In the genomic region with DNA sequence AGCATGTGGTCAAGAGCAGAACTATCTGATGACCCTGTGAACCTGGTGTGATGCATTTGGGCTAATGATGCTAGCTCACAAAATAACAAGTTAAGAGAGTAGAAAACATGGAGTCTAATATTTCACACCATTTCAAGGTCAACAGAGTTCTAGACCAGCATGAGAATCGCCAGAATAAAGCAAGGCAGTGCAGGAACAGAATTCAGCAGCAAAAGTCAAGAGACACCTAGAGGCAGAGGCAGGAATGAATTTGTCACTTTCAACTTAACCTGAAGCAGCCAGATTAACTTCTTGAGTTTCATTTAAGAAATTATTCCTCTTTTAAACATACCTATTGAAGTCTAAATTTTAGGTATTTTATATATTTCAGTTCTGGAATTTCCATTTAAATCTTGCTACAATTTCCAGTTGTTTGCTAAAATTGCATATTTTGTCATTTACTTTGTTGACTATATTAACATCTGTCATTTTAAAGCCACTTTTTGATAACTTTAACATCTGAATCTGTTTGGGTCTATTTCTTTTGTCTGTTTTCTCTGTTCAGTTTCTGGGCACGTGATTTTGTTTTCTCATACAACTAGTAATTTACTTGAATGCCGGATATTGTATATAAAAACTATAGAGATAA, we compare ENCODE assay signal across 10 cellular contexts. TPM values are rescaled to one million over a fixed set of nuclear protein-coding genes. Genes with fewer than 3 reads are reported as not detected.
DNase-seq lines count a peak whose midpoint lies in the region; ATAC-seq and TF ChIP-seq lines count a peak whose summit lies in the region.
"Had no signal": no experiment of that assay in that cellular context is flagged by ENCODE, and none has a peak within 500 bp of the region (broad histone marks: within the 10 kb centered on the region; RNA-seq: fewer than 3 reads in every experiment).

No MANE protein-coding gene starts in this region.

- H3K4me1 Mint-ChIP-seq in activated T-helper 17 cell treated with anti-CD3 and anti-CD28 coated beads, Interleukin-2, amount 50 U/mL, for 72 hours = peaks cover 5% of the 10 kb centered on the region
- no peaks in the 10 kb centered on the region for H3K4me1 Mint-ChIP-seq in osteocyte (ENCODE audit: unreplicated experiment)

- no peaks in the 10 kb centered on the region for H3K36me3 Mint-ChIP-seq in activated T-helper 17 cell treated with anti-CD3 and anti-CD28 coated beads, Interleukin-2, amount 50 U/mL, for 72 hours (ENCODE audit: low read depth)
- no peaks in the 10 kb centered on the region for H3K36me3 Mint-ChIP-seq in osteocyte (ENCODE audit: unreplicated experiment)
- H3K36me3 Mint-ChIP-seq: CD4-positive, CD25-positive, alpha-beta regulatory T cell had no signal

- H3K27me3 Mint-ChIP-seq in activated T-helper 17 cell treated with anti-CD3 and anti-CD28 coated beads, Interleukin-2, amount 50 U/mL, for 72 hours = peaks cover 13% of the 10 kb centered on the region
- H3K27me3 Mint-ChIP-seq in osteocyte (ENCODE audit: unreplicated experiment) = peaks cover 13% of the 10 kb centered on the region

- H3K9me3 Mint-ChIP-seq in activated T-helper 17 cell treated with anti-CD3 and anti-CD28 coated beads, Interleukin-2, amount 50 U/mL, for 72 hours = no peaks in the 10 kb centered on the region
- no peaks in the 10 kb centered on the region for H3K9me3 Mint-ChIP-seq in osteocyte (ENCODE audit: unreplicated experiment)

- ATAC-seq in HG03520 (IDR thresholded peaks at IDR 0.05; ENCODE audit: unreplicated experiment) = peak; percentile 50
- ATAC-seq in activated T-helper 17 cell treated with anti-CD3 and anti-CD28 coated beads, Interleukin-2, amount 50 U/mL, for 72 hours (replicated peaks) = peak; percentile 31
- ATAC-seq in HG02884 (IDR thresholded peaks at IDR 0.05; ENCODE audit: unreplicated experiment) = no peak

- intact Hi-C loops in cardiac septum (cut with DNase I) = no loop called here

- DNase-seq in NCI-H1092 treated with DMSO at 0.1 percent for 48 hours (lab: John Stamatoyannopoulos, UW) = peak; percentile 9
- no peak for DNase-seq in NCI-H1092 (lab: John Stamatoyannopoulos, UW)
- DNase-seq in osteocyte (ENCODE audit: extremely low spot score, unreplicated experiment) = no peak
- no peak for DNase-seq in DMS114 treated with DMSO at 0.1 percent for 48 hours (lab: John Stamatoyannopoulos, UW; ENCODE audit: unreplicated experiment)
- no peak for DNase-seq in cardiac septum (ENCODE audit: low spot score)
- DNase-seq: CD4-positive, CD25-positive, alpha-beta regulatory T cell had no signal

- peak; percentile 57 for TF ChIP-seq CTCF in osteocyte (IDR thresholded peaks at IDR 0.05)

- H3K27ac Mint-ChIP-seq in activated T-helper 17 cell treated with anti-CD3 and anti-CD28 coated beads, Interleukin-2, amount 50 U/mL, for 72 hours = no peak overlapping the region
- no peak overlapping the region for H3K27ac Mint-ChIP-seq in osteocyte (ENCODE audit: unreplicated experiment)
- H3K27ac Mint-ChIP-seq: CD4-positive, CD25-positive, alpha-beta regulatory T cell had no signal

- no peak overlapping the region for H3K4me3 Mint-ChIP-seq in activated T-helper 17 cell treated with anti-CD3 and anti-CD28 coated beads, Interleukin-2, amount 50 U/mL, for 72 hours
- no peak overlapping the region for H3K4me3 Mint-ChIP-seq in osteocyte (ENCODE audit: unreplicated experiment)
- H3K4me3 Mint-ChIP-seq: CD4-positive, CD25-positive, alpha-beta regulatory T cell had no signal

RNA-seq across cellular contexts. Expression of a gene that starts 44.2 kb away (rescaled TPM):
- total RNA-seq in activated T-helper 17 cell treated with anti-CD3 and anti-CD28 coated beads, Interleukin-2, amount 50 U/mL, for 72 hours = not detected
- total RNA-seq in osteocyte = not detected in 2 replicates
- not detected for total RNA-seq in cardiac septum
- total RNA-seq: CD4-positive, CD25-positive, alpha-beta regulatory T cell; SJCRH30 had no signal
